ENCODE assay signal across 28 cellular contexts in genomic region chr20:56735087-56735642, GRCh38.
DNase-seq lines count a peak whose midpoint lies in the region; TF ChIP-seq lines count a peak whose summit lies in the region.
"Had no signal": no experiment of that assay in that cellular context is flagged by ENCODE, and none has a peak within 500 bp of the region (broad histone marks: within the 10 kb centered on the region; RNA-seq: fewer than 3 reads in every experiment).

No MANE protein-coding gene starts in this region.

- WGBS in hepatocyte (ENCODE audit: low lambda C conversion rate, missing lambda C conversion rate), result 33% methylated on average over 15 of the region's 15 CpGs
- WGBS in prostate gland, result 39% methylated on average over 15 of the region's 15 CpGs

- H3K4me1 ChIP-seq in hepatocyte (ENCODE audit: insufficient read depth) (peaks cover 5% of the 10 kb centered on the region), stomach smooth muscle (ENCODE audit: control insufficient read depth, insufficient read depth, low read length) (peaks cover 7% of the 10 kb centered on the region), prostate gland (replicated peaks) (no peaks in the 10 kb centered on the region)
- H3K4me1 ChIP-seq: breast epithelium, pancreas, right atrium auricular region, testis had no signal

- H3K27ac Mint-ChIP-seq in MCF 10A (ENCODE audit: low read depth, unreplicated experiment), result no peak overlapping the region
- H3K27ac Mint-ChIP-seq: activated CD4-positive, alpha-beta T cell treated with anti-CD3 and anti-CD28 coated beads for 36 hours; activated naive CD4-positive, alpha-beta T cell treated with anti-CD3 and anti-CD28 coated beads, Interleukin-2, amount 50 U/mL, for 24 hours; CD4-positive, CD25-positive, alpha-beta regulatory T cell; nephron progenitor cell; T-helper 1 cell treated with Interleukin-12 subunit alpha and Interleukin-12 subunit beta and Interleukin-4 antibody, amounts not matched to agents 30 μg/mL and 1 μg/mL, for 36 hours had no signal

- H3K27me3 Mint-ChIP-seq in MCF 10A (ENCODE audit: insufficient read depth, unreplicated experiment), result no peaks in the 10 kb centered on the region

- no peak for TF ChIP-seq POLR2A in prostate gland (IDR thresholded peaks at IDR 0.05)

- no peak overlapping the region for H2AFZ ChIP-seq in hepatocyte
- H2AFZ ChIP-seq: PC-9 had no signal

- intact Hi-C loops in MCF 10A (cut with micrococcal nuclease), result no loop called here
- intact Hi-C loops in prostate gland (cut with DNase I), result no loop called here

- TF ChIP-seq CTCF in MCF 10A (IDR thresholded peaks at IDR 0.05; ENCODE audit: unreplicated experiment) (no peak), hepatocyte (IDR thresholded peaks at IDR 0.05; ENCODE audit: poor library complexity) (no peak), prostate gland (IDR thresholded peaks at IDR 0.05) (no peak)

- H3K4me3 ChIP-seq in hepatocyte, result no peak overlapping the region
- H3K4me3 ChIP-seq in stomach smooth muscle (ENCODE audit: low read length in 2 of 2), result peak overlapping the region; percentile 22 to 25
- H3K4me3 ChIP-seq in prostate gland, result no peak overlapping the region
- H3K4me3 ChIP-seq: breast epithelium, pancreas, PC-9, right atrium auricular region, testis had no signal

- H3K9me2 ChIP-seq in hepatocyte (replicated peaks; ENCODE audit: insufficient read depth), result no peaks in the 10 kb centered on the region

- H3K36me3 Mint-ChIP-seq in MCF 10A (ENCODE audit: insufficient read depth, unreplicated experiment), result no peaks in the 10 kb centered on the region
- H3K36me3 Mint-ChIP-seq: activated naive CD4-positive, alpha-beta T cell treated with anti-CD3 and anti-CD28 coated beads, Interleukin-2, amount 50 U/mL, for 24 hours; CD4-positive, CD25-positive, alpha-beta regulatory T cell had no signal

- no peaks in the 10 kb centered on the region for H4K20me1 ChIP-seq in hepatocyte (ENCODE audit: insufficient read depth, poor library complexity, severe bottlenecking)

- H3K79me2 ChIP-seq in hepatocyte, result no peaks in the 10 kb centered on the region

- no peaks in the 10 kb centered on the region for H3K9me3 ChIP-seq in hepatocyte (ENCODE audit: low read depth)
- no peaks in the 10 kb centered on the region for H3K9me3 ChIP-seq in stomach smooth muscle (ENCODE audit: control insufficient read depth in 2 of 2, low read length in 2 of 2)
- no peaks in the 10 kb centered on the region for H3K9me3 ChIP-seq in prostate gland
- H3K9me3 ChIP-seq: breast epithelium, pancreas, right atrium auricular region, testis had no signal

- POLR2A ChIA-PET in MCF 10A (lab: Yijun Ruan, JAX), result interaction anchor here (1.0 kb wide), 1 partner anchor 54 kb away, joined by 3 read pairs; no protein-coding TSS in a partner anchor

- in situ Hi-C loops in T47D (cut with HindIII; ENCODE audit: low pct_unique_long_range_greater_than_20kb, low sequenced_read_pairs), result no loop called here

- H3K9ac ChIP-seq in stomach smooth muscle (ENCODE audit: low read length in 2 of 2), result no peak overlapping the region

- no TSS peak for BruUV-seq in MCF 10A (replicated peaks; lab: Mats Ljungman, UMichigan)

- H3K27ac ChIP-seq in hepatocyte (no peak overlapping the region), stomach smooth muscle (ENCODE audit: low read length) (no peak overlapping the region), prostate gland (no peak overlapping the region)
- H3K27ac ChIP-seq: breast epithelium, pancreas, PC-9, right atrium auricular region, testis had no signal

- H3K4me1 Mint-ChIP-seq in MCF 10A (ENCODE audit: insufficient read depth, unreplicated experiment), result peaks cover 6% of the 10 kb centered on the region
- H3K4me1 Mint-ChIP-seq: activated CD4-positive, alpha-beta T cell treated with anti-CD3 and anti-CD28 coated beads for 36 hours; activated naive CD4-positive, alpha-beta T cell treated with anti-CD3 and anti-CD28 coated beads, Interleukin-2, amount 50 U/mL, for 24 hours; CD4-positive, CD25-positive, alpha-beta regulatory T cell had no signal

- H3K9me3 Mint-ChIP-seq in MCF 10A (ENCODE audit: unreplicated experiment), result no peaks in the 10 kb centered on the region
- H3K9me3 Mint-ChIP-seq: activated naive CD4-positive, alpha-beta T cell treated with anti-CD3 and anti-CD28 coated beads, Interleukin-2, amount 50 U/mL, for 24 hours; nephron progenitor cell; T-helper 1 cell treated with Interleukin-12 subunit alpha and Interleukin-12 subunit beta and Interleukin-4 antibody, amounts not matched to agents 30 μg/mL and 1 μg/mL, for 36 hours had no signal

- H3K27me3 ChIP-seq in hepatocyte, result peaks cover 7% of the 10 kb centered on the region
- H3K27me3 ChIP-seq in stomach smooth muscle (ENCODE audit: control insufficient read depth in 1 of 2, insufficient read depth in 2 of 2, low read length in 2 of 2), result no peaks in the 10 kb centered on the region
- H3K27me3 ChIP-seq in prostate gland (replicated peaks; ENCODE audit: insufficient read depth), result no peaks in the 10 kb centered on the region
- H3K27me3 ChIP-seq: breast epithelium, pancreas, right atrium auricular region, testis had no signal

- CTCF ChIA-PET in MCF 10A (lab: Yijun Ruan, JAX), result no interaction called here

- peak overlapping the region; percentile 46 for H3K4me2 ChIP-seq in hepatocyte
- H3K4me2 ChIP-seq: PC-9 had no signal

- DNase-seq in T47D (ENCODE audit: low read depth in 1 of 2, low spot score in 1 of 2), result peak; percentile 41 to 97
- DNase-seq in MCF 10A (ENCODE audit: unreplicated experiment), result no peak
- DNase-seq in NCI-H345 (lab: John Stamatoyannopoulos, UW), result peak; percentile 67
- no peak for DNase-seq in hepatocyte (ENCODE audit: low spot score)
- no peak for DNase-seq in RKO (ENCODE audit: low spot score)
- DNase-seq in amygdala (lab: John Stamatoyannopoulos, UW), result no peak
- no peak for DNase-seq in prostate gland (ENCODE audit: low spot score)
- DNase-seq: activated CD4-positive, alpha-beta T cell treated with anti-CD3 and anti-CD28 coated beads for 36 hours; amniotic stem cell; CD4-positive, CD25-positive, alpha-beta regulatory T cell; hypothalamus; mammary epithelial cell; NCI-H1092; NCI-H1694 treated with DMSO at 0.1 percent for 48 hours; NCI-H524; nephron progenitor cell; NK-92 treated with Interleukin-12 subunit alpha and Interleukin-12 subunit beta, amount 100 ng/mL, for 24 hours; pancreas; PC-9; Right ventricle myocardium superior; stimulated activated CD4-positive, alpha-beta T cell treated with anti-CD3 and anti-CD28 coated beads, Interleukin-1b, Interleukin-23, amount 100 ng/mL, for 48 hours; stimulated activated naive CD8-positive, alpha-beta T cell treated with anti-CD3 and anti-CD28 coated beads, Interleukin-15, Interleukin-2, amounts not matched to agents 100 U/mL and 50 U/mL, for 24 hours; testis had no signal

- no peak overlapping the region for H3K4me3 Mint-ChIP-seq in MCF 10A (ENCODE audit: unreplicated experiment)
- H3K4me3 Mint-ChIP-seq: activated CD4-positive, alpha-beta T cell treated with anti-CD3 and anti-CD28 coated beads for 36 hours; activated naive CD4-positive, alpha-beta T cell treated with anti-CD3 and anti-CD28 coated beads, Interleukin-2, amount 50 U/mL, for 24 hours; CD4-positive, CD25-positive, alpha-beta regulatory T cell; nephron progenitor cell; T-helper 1 cell treated with Interleukin-12 subunit alpha and Interleukin-12 subunit beta and Interleukin-4 antibody, amounts not matched to agents 30 μg/mL and 1 μg/mL, for 36 hours had no signal

- H3K36me3 ChIP-seq in hepatocyte (replicated peaks; ENCODE audit: insufficient read depth, low read depth) (no peaks in the 10 kb centered on the region), stomach smooth muscle (ENCODE audit: control insufficient read depth in 2 of 2, insufficient read depth in 2 of 2, low read length in 2 of 2) (no peaks in the 10 kb centered on the region), prostate gland (no peaks in the 10 kb centered on the region)
- H3K36me3 ChIP-seq: breast epithelium, pancreas, right atrium auricular region had no signal

Comparison
In these comparisons a context has a peak if more than half of its experiments do, and no peak if none do; other contexts are left out.
1. DNase-seq: peak in T47D (2 of 2) and NCI-H345 (single experiment); none in MCF 10A (single experiment), hepatocyte (single experiment), RKO (single experiment), amygdala (0 of 56) and prostate gland (single experiment).
2. H3K4me3 ChIP-seq: peak in stomach smooth muscle (2 of 2); none in hepatocyte (single experiment) and prostate gland (0 of 2).